17 cellular contexts compared by ENCODE assay signal in genomic region chr14:25349269-25349668, GRCh38.
"Had no signal": no experiment of that assay in that cellular context is flagged by ENCODE, and none has a peak within 500 bp of the region (broad histone marks: within the 10 kb centered on the region; RNA-seq: fewer than 3 reads in every experiment).

No MANE protein-coding gene starts in this region.

- H3K27me3 Mint-ChIP-seq: activated CD4-positive, alpha-beta memory T cell treated with anti-CD3 and anti-CD28 coated beads, Interleukin-2, amount 10 ng/mL, durations not matched to agents 7 days and 5 days; central memory CD8-positive, alpha-beta T cell; stimulated activated naive CD8-positive, alpha-beta T cell treated with anti-CD3 and anti-CD28 coated beads, Interleukin-15, Interleukin-2, amounts not matched to agents 100 ng/mL and 50 ng/mL, for 24 hours had no signal

- DNase-seq: activated CD4-positive, alpha-beta memory T cell treated with anti-CD3 and anti-CD28 coated beads, Interleukin-2, amount 10 ng/mL, durations not matched to agents 7 days and 5 days; activated naive CD4-positive, alpha-beta T cell treated with anti-CD3 and anti-CD28 coated beads for 36 hours; cortex of kidney; effector CD8-positive, alpha-beta T cell; hippocampal formation; kidney glomerular epithelial cell; midbrain; stimulated activated CD4-positive, alpha-beta T cell treated with anti-CD3 and anti-CD28 coated beads, Interleukin-12 subunit alpha, Interleukin-12 subunit beta, amount 100 ng/mL, for 4 hours; stimulated activated CD4-positive, alpha-beta T cell treated with anti-CD3 and anti-CD28 coated beads, Interleukin-2, amount 100 ng/mL, for 48 hours; stimulated activated CD8-positive, alpha-beta memory T cell treated with anti-CD3 and anti-CD28 coated beads, Interleukin-4, amount 100 ng/mL, for 48 hours; T-helper 9 cell; thyroid gland had no signal

- H3K27ac Mint-ChIP-seq: activated CD4-positive, alpha-beta memory T cell treated with anti-CD3 and anti-CD28 coated beads, Interleukin-2, amount 10 ng/mL, durations not matched to agents 7 days and 5 days; activated naive CD4-positive, alpha-beta T cell treated with anti-CD3 and anti-CD28 coated beads for 36 hours had no signal

- H3K4me1 Mint-ChIP-seq: activated CD4-positive, alpha-beta memory T cell treated with anti-CD3 and anti-CD28 coated beads, Interleukin-2, amount 10 ng/mL, durations not matched to agents 7 days and 5 days; central memory CD8-positive, alpha-beta T cell had no signal

- ATAC-seq: body of pancreas, psoas muscle, sciatic nerve had no signal

- H3K4me3 Mint-ChIP-seq: activated CD4-positive, alpha-beta memory T cell treated with anti-CD3 and anti-CD28 coated beads, Interleukin-2, amount 10 ng/mL, durations not matched to agents 7 days and 5 days; activated naive CD4-positive, alpha-beta T cell treated with anti-CD3 and anti-CD28 coated beads for 36 hours; central memory CD8-positive, alpha-beta T cell; stimulated activated naive CD8-positive, alpha-beta T cell treated with anti-CD3 and anti-CD28 coated beads, Interleukin-15, Interleukin-2, amounts not matched to agents 100 ng/mL and 50 ng/mL, for 24 hours had no signal
